8 cellular contexts compared by ENCODE assay signal in the genomic region with DNA sequence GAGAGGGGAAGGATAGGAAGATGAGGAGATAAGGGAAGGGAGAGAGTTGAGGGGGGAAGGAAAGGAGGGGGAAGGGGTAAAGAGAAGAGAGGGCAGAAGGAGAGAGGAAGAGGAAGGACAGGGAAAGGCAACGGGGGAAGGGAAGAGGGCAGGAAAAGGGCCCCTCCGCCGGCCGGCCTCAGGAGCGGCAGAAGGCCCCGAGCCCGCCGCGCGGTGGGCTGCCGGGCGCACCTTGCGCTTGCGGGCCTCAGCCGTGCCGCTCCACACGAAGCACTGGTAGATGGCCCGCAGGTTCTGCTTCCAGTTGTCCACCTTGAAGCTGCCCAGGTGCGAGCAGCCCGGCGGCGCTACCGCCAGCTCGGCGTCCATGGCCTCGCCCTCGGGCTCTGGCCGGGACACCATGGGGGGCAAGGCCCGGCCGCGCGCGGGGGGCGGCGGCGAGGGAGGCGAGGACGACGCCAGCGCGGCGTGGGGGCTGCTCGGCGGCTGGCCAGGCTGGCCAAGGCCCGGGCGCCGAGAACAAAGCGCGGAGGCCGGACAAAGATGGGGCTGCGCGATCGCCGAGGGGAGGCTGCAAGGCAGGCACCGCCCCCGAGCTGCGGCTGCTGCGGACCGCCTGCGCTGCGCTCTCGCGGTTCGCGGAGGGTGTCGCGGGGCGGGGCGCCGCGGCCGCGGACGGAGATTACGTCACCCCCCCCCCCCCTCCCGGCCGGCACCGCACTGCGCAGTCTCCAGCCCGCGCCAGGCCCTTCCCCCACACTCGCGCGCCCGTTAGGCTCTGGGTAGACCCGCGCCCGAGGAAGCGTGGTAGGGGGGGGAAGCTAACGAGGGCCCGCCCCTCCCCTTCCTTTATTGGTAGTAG. TPM values are rescaled to one million over a fixed set of nuclear protein-coding genes. Genes with fewer than 3 reads are reported as not detected.
DNase-seq lines count a peak whose midpoint lies in the region; TF ChIP-seq lines count a peak whose summit lies in the region.

A gene (minus strand): TSS at position 578 of the 862 bp plus-strand sequence. CDS start 176 bp downstream, at position 402.

- H3K4me1 Mint-ChIP-seq in endothelial cell (ENCODE audit: unreplicated experiment): peaks cover 18% of the 10 kb centered on the region

- peak within 1 kb of the TSS; percentile 89 for H3K27ac Mint-ChIP-seq in endothelial cell (ENCODE audit: unreplicated experiment)

- peak within 1 kb of the TSS; percentile 97 for H3K4me3 Mint-ChIP-seq in endothelial cell (ENCODE audit: unreplicated experiment)

- H3K9me2 ChIP-seq in GM23248 (ENCODE audit: insufficient read depth): no peaks in the 10 kb centered on the region

- H3K27ac ChIP-seq in GM23248: peak within 1 kb of the TSS; percentile 99

- H3K27me3 ChIP-seq in GM23248 (replicated peaks; ENCODE audit: insufficient read depth): no peaks in the 10 kb centered on the region

- H3K9me3 Mint-ChIP-seq in endothelial cell (ENCODE audit: unreplicated experiment): no peaks in the 10 kb centered on the region

- peaks cover 27% of the 10 kb centered on the region for H3F3A ChIP-seq in GM23248 (ENCODE audit: insufficient read depth)

- WGBS in GM23248 (ENCODE audit: low coverage in 1 of 2, low lambda C conversion rate in 2 of 2, missing lambda C conversion rate in 2 of 2), 2 experiments: 1% methylated on average over 36 to 44 of the region's 91 CpGs

- peaks cover 21% of the 10 kb centered on the region for H3K4me1 ChIP-seq in GM23248 (ENCODE audit: insufficient read depth)

- in situ Hi-C loops in GM23248 (cut with MboI): no loop called here

- H3K4me3 ChIP-seq in GM23248: peak within 1 kb of the TSS; percentile 100

- peak within 1 kb of the TSS; percentile 80 for H2AFZ ChIP-seq in GM23248

- no peaks in the 10 kb centered on the region for H3K36me3 ChIP-seq in GM23248 (ENCODE audit: low read depth)

- peaks cover 12% of the 10 kb centered on the region for H4K20me1 ChIP-seq in GM23248 (ENCODE audit: insufficient read depth)

- peaks cover 50% of the 10 kb centered on the region for H3K79me2 ChIP-seq in GM23248 (ENCODE audit: insufficient read depth)

- peaks cover 4% of the 10 kb centered on the region for H3K36me3 Mint-ChIP-seq in endothelial cell (ENCODE audit: low read depth, unreplicated experiment)

- peak; percentile 99 for DNase-seq in NCI-H146 (lab: John Stamatoyannopoulos, UW)
- DNase-seq in NCI-H146 treated with DMSO at 0.1 percent for 48 hours (lab: John Stamatoyannopoulos, UW; ENCODE audit: unreplicated experiment): no peak
- DNase-seq in GM23248: peak; percentile 98
- DNase-seq in KG1 (lab: John Stamatoyannopoulos, UW): peak; percentile 76
- DNase-seq in activated CD4-positive, CD25-positive, alpha-beta regulatory T cell (lab: John Stamatoyannopoulos, UW): peak; percentile 94 to 99 (median 98)
- DNase-seq in endothelial cell (ENCODE audit: low spot score): peak; percentile 94
- no peak for DNase-seq in mucosa of gallbladder (ENCODE audit: low spot score)
- DNase-seq in superior temporal gyrus (ENCODE audit: extremely low spot score): peak; percentile 42

- no peaks in the 10 kb centered on the region for H3K9me3 ChIP-seq in GM23248 (ENCODE audit: low read depth)

- TF ChIP-seq CTCF in endothelial cell (IDR thresholded peaks at IDR 0.05; ENCODE audit: unreplicated experiment): no peak

- peak within 1 kb of the TSS; percentile 100 for H3K9ac ChIP-seq in GM23248

- peaks cover 4% of the 10 kb centered on the region for H3K27me3 Mint-ChIP-seq in endothelial cell (ENCODE audit: unreplicated experiment)

- peak within 1 kb of the TSS; percentile 92 for H3K4me2 ChIP-seq in GM23248 (ENCODE audit: unreplicated experiment)

RNA-seq across cellular contexts. Expression of the gene that starts here (rescaled TPM):
- total RNA-seq in GM23248 (2014; rRNA removed; shearing (Covaris generic)): 154 and 161 TPM in 2 replicates
- 70.6 and 75.1 TPM in 2 replicates for polyA plus RNA-seq in GM23248 (2016; fragmentation: Nextera tagmentation; extraction: Ambion mirVana)
- total RNA-seq in endothelial cell (ENCODE audit: unreplicated experiment) (294 TPM), mucosa of gallbladder (196 TPM)

Comparison
In these comparisons a context has a peak if more than half of its experiments do, and no peak if none do; other contexts are left out.
1. DNase-seq: peak in NCI-H146 (single experiment), GM23248 (single experiment), KG1 (single experiment), activated CD4-positive, CD25-positive, alpha-beta regulatory T cell (4 of 4), endothelial cell (single experiment) and superior temporal gyrus (single experiment); none in NCI-H146 treated with DMSO at 0.1 percent for 48 hours (single experiment) and mucosa of gallbladder (single experiment).